In the genomic region with DNA sequence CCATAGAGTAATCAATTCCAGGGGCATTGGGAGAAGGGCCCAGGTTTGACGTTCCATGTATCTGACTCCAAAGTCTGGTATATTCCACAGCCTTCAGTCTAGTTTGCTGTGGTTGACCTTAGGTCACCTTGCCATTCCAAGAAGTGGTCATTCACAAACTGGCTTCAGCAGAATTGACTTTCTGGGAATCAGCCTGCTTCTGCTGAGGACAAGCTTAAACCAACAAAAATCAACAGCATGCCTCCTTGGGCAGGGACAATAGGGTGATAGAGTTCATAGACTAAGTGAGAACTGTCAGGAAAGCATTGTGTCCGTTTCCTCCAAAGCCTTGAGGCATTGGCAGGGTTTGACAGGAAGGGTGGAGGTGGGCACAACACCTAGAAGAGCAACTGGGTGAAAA, we compare ENCODE assay signal across 18 cellular contexts. TPM values are rescaled to one million over a fixed set of nuclear protein-coding genes. Genes with fewer than 3 reads are reported as not detected.
DNase-seq lines count a peak whose midpoint lies in the region; ATAC-seq, FAIRE-seq and TF ChIP-seq lines count a peak whose summit lies in the region.
"Had no signal": no experiment of that assay in that cellular context is flagged by ENCODE, and none has a peak within 500 bp of the region (broad histone marks: within the 10 kb centered on the region; RNA-seq: fewer than 3 reads in every experiment).

No MANE protein-coding gene starts in this region.

- H3K36me3 ChIP-seq in K562 (ENCODE audit: control insufficient read depth, insufficient read depth, low read length) (no peaks in the 10 kb centered on the region), esophagus muscularis mucosa (no peaks in the 10 kb centered on the region)
- H3K36me3 ChIP-seq: BE2C, HAP-1 had no signal

- 4% methylated on average over 2 of the region's 2 CpGs for WGBS in K562 (ENCODE audit: insufficient coverage, low coverage, missing lambda C conversion rate)
- 63% methylated on average over 2 of the region's 2 CpGs for WGBS in esophagus muscularis mucosa
- WGBS in lower leg skin, 2 donors, result 68% methylated on average over 2 of the region's 2 CpGs

- no peak for TF ChIP-seq POLR2A in K562 (conservative IDR thresholded peaks at IDR 0.05)
- TF ChIP-seq POLR2A in esophagus muscularis mucosa (IDR thresholded peaks at IDR 0.05; ENCODE audit: low read depth), result no peak
- no peak for TF ChIP-seq POLR2A in lower leg skin (IDR thresholded peaks at IDR 0.05)

- H3K79me2 ChIP-seq in K562 (ENCODE audit: control insufficient read depth, insufficient read depth, low read length), result no peaks in the 10 kb centered on the region

- H3K9me1 ChIP-seq in K562 (ENCODE audit: control insufficient read depth, insufficient read depth, low read length), result no peaks in the 10 kb centered on the region

- H3K27me3 ChIP-seq in K562 (ENCODE audit: control insufficient read depth in 2 of 2, insufficient read depth in 2 of 2, low read length in 2 of 2) (no peaks in the 10 kb centered on the region), esophagus muscularis mucosa (no peaks in the 10 kb centered on the region)
- H3K27me3 ChIP-seq: BE2C had no signal

- H2AFZ ChIP-seq in K562 (ENCODE audit: low read depth, low read length), result peak overlapping the region; percentile 66

- POLR2A ChIA-PET in K562 (lab: Yijun Ruan, JAX), result no interaction called here

- no peaks in the 10 kb centered on the region for H3K36me3 Mint-ChIP-seq in immature natural killer cell

- peak; percentile 35; the same call in 1 of the 2 replicates for TF ChIP-seq EP300 in K562 (IDR thresholded peaks at IDR 0.05; ENCODE audit: low read length)
- no peak for TF ChIP-seq EP300 in esophagus muscularis mucosa (IDR thresholded peaks at IDR 0.05)

- H3K4me1 Mint-ChIP-seq in immature natural killer cell, result no peaks in the 10 kb centered on the region

- H3K4me1 ChIP-seq in K562 (replicated peaks in 1 of 2; ENCODE audit: control insufficient read depth in 2 of 2, insufficient read depth in 2 of 2, low read length in 2 of 2), result peaks cover 0 to 15% of the 10 kb centered on the region in 2 experiments; a peak in 4 of 5 replicates
- H3K4me1 ChIP-seq in esophagus muscularis mucosa, result peaks cover 4 to 26% (median 12%) of the 10 kb centered on the region in 4 donors

- no peaks in the 10 kb centered on the region for H3K9me3 Mint-ChIP-seq in immature natural killer cell
- H3K9me3 Mint-ChIP-seq: CD4-positive, alpha-beta T cell had no signal

- no peak; the same call in 2 of the 3 replicates for ATAC-seq in K562

- TF ChIP-seq CTCF in K562 (IDR thresholded peaks at IDR 0.05 in 2 of 3, conservative IDR thresholded peaks at IDR 0.05 in 1 of 3; ENCODE audit: insufficient read depth in 2 of 3, low read depth in 1 of 3, low read length in 3 of 3) (no peak), esophagus muscularis mucosa (IDR thresholded peaks at IDR 0.05) (no peak), lower leg skin (IDR thresholded peaks at IDR 0.05) (no peak)

- H3K4me2 ChIP-seq in K562 (ENCODE audit: insufficient read depth, low read length), result peak overlapping the region; percentile 14; the same call in 1 of the 2 replicates

- TF ChIP-seq RAD21 in K562 (CRISPR knock-in tag; conservative IDR thresholded peaks at IDR 0.05 in 1 of 2, IDR thresholded peaks at IDR 0.05 in 1 of 2), result no peak

- in situ Hi-C loops in K562 (cut with MboI), result no loop called here

- H3K9ac ChIP-seq in K562 (ENCODE audit: insufficient read depth in 1 of 2, low read depth in 2 of 2, low read length in 2 of 2), result no peak overlapping the region

- peaks cover 0 to 2% (median 2%) of the 10 kb centered on the region in 3 donors for H3K27me3 Mint-ChIP-seq in immature natural killer cell (ENCODE audit: low read depth in 3 of 3)

- H4K20me1 ChIP-seq in K562 (replicated peaks; ENCODE audit: control insufficient read depth, insufficient read depth, low read length), result no peaks in the 10 kb centered on the region

- H3K4me3 ChIP-seq in K562, result no peak overlapping the region
- no peak overlapping the region for H3K4me3 ChIP-seq in esophagus muscularis mucosa
- no peak overlapping the region for H3K4me3 ChIP-seq in lower leg skin (ENCODE audit: low read depth, poor library complexity, severe bottlenecking)
- H3K4me3 ChIP-seq: HAP-1 had no signal

- FAIRE-seq in K562 (lab: Jason Lieb, UNC), result peak; percentile 79
- FAIRE-seq: A204.1, H1 had no signal

- H3K27ac ChIP-seq in K562 (ENCODE audit: extremely low read depth, low read depth, low read length) (peak overlapping the region; percentile 58; the same call in 2 of the 3 replicates), esophagus muscularis mucosa (replicated peaks in 1 of 4) (no peak overlapping the region)
- H3K27ac ChIP-seq: HL-60 had no signal

- H3K4me3 Mint-ChIP-seq in immature natural killer cell, result no peak overlapping the region
- H3K4me3 Mint-ChIP-seq: CD4-positive, alpha-beta T cell had no signal

- intact Hi-C loops in K562 (cut with micrococcal nuclease), result no loop called here
- intact Hi-C loops in esophagus muscularis mucosa (cut with DNase I), result no loop called here
- intact Hi-C loops in lower leg skin (cut with DNase I; ENCODE audit: low total_unique reads), result no loop called here

- DNase-seq in M059J (ENCODE audit: low read depth) (peak; percentile 29), K562 (ENCODE audit: extremely low read depth in 1 of 4, low spot score in 3 of 4) (peak in 2 of 4 experiments; percentile 9 to 49), esophagus muscularis mucosa (ENCODE audit: extremely low spot score) (peak; percentile 64), SK-N-DZ (ENCODE audit: low spot score) (no peak), lower leg skin (ENCODE audit: low spot score in 2 of 2) (no peak), immature natural killer cell (no peak)
- DNase-seq in effector CD8-positive, alpha-beta T cell (lab: John Stamatoyannopoulos, UW), result no peak
- DNase-seq: ACHN; BE2C; C1 segment of cervical spinal cord; Calu3; CD4-positive, alpha-beta T cell; DMS79 treated with DMSO at 0.1 percent for 48 hours; GF-D8 had no signal

- CTCF ChIA-PET in K562 (lab: Yijun Ruan, JAX; ENCODE audit: low intra/inter-chr PET ratio), result no interaction called here

- H3K9me3 ChIP-seq in K562 (replicated peaks; ENCODE audit: control insufficient read depth, insufficient read depth, low read depth, low read length), result no peaks in the 10 kb centered on the region
- no peaks in the 10 kb centered on the region for H3K9me3 ChIP-seq in esophagus muscularis mucosa
- H3K9me3 ChIP-seq: BE2C, HAP-1 had no signal

- no peak overlapping the region for H3K27ac Mint-ChIP-seq in immature natural killer cell
- H3K27ac Mint-ChIP-seq: CD4-positive, alpha-beta T cell had no signal

- no TSS peak for BruUV-seq in K562 (replicated peaks; lab: Mats Ljungman, UMichigan)

TF ChIP-seq in K562, 482 proteins besides CTCF, POLR2A, EP300 and RAD21 (continues in another document):
- TF ChIP-seq YY1 (IDR thresholded peaks at IDR 0.05; ENCODE audit: borderline replicate concordance in 1 of 3, control insufficient read depth in 1 of 3, extremely low read depth in 1 of 3, insufficient read depth in 3 of 3, insufficient read length in 1 of 3, insufficient replicate concordance in 2 of 3, low read depth in 1 of 3, low read length in 2 of 3) (no peak), ESRRA (IDR thresholded peaks at IDR 0.05; ENCODE audit: borderline replicate concordance, low read depth) (peak; percentile 88), YBX1 (IDR thresholded peaks at IDR 0.05) (no peak), PBX2 (CRISPR knock-in tag; IDR thresholded peaks at IDR 0.05; ENCODE audit: low read depth) (no peak), PBX2 (tag; conservative IDR thresholded peaks at IDR 0.05; ENCODE audit: low read depth) (no peak), ZNF316 (IDR thresholded peaks at IDR 0.05) (no peak)

RNA-seq across cellular contexts. Expression of gene NDUFB4, which starts 24.1 kb away (rescaled TPM):
- total RNA-seq in M059J (2014; rRNA removed; shearing (Covaris generic)), result 287 and 362 TPM in 2 replicates
- total RNA-seq in K562 (2011; cell fraction: chromatin; rRNA removed; ENCODE audit: low replicate concordance), result 19.3 and 23.3 TPM in 2 replicates
- 30.1 and 30.4 TPM in 2 replicates for total RNA-seq in K562 (2011; cell fraction: nucleolus; rRNA removed)
- total RNA-seq in K562 (2011; cell fraction: nucleoplasm; rRNA removed), result 35.7 and 56.3 TPM in 2 replicates
- total RNA-seq in K562 (2014; rRNA removed), result 140 and 146 TPM in 2 replicates
- total RNA-seq in K562 (2014; rRNA removed; fragmentation: Illumina TruSeq; extraction: Trizol), result 132 and 195 TPM in 2 replicates
- total RNA-seq in K562 (2015; rRNA removed; fragmentation: Illumina TruSeq; extraction: Trizol), result 312 and 351 TPM in 2 replicates
- total RNA-seq in K562 (2021), result 125 and 129 TPM in 2 replicates
- polyA plus RNA-seq in K562 (2011; rRNA removed), result 124 and 135 TPM in 2 replicates
- 263 and 300 TPM in 2 replicates for polyA plus RNA-seq in K562 (2011; cell fraction: cytosol; rRNA removed)
- polyA plus RNA-seq in K562 (2011; cell fraction: nucleus; rRNA removed), result 86.7 and 94.9 TPM in 2 replicates
- 185 and 189 TPM in 2 replicates for polyA plus RNA-seq in K562 (2012)
- 210 and 237 TPM in 2 replicates for polyA plus RNA-seq in K562 (2014; fragmentation: Illumina TruSeq; extraction: Trizol)
- 100 to 1,000 TPM; 560 to 670 TPM for polyA plus RNA-seq in K562 (2014; fragmentation: Nextera tagmentation; extraction: Ambion mirVana)
- 227 and 285 TPM in 2 replicates for polyA plus RNA-seq in K562 (2014; rRNA removed)
- polyA minus RNA-seq in K562 (2011; rRNA and poly(A)+ RNA removed), result 69.5 and 81.5 TPM in 2 replicates
- 78.5 and 124 TPM in 2 replicates for polyA minus RNA-seq in K562 (2011; cell fraction: cytosol; rRNA and poly(A)+ RNA removed)
- 28.1 and 49.5 TPM in 2 replicates for polyA minus RNA-seq in K562 (2011; cell fraction: nucleus; rRNA and poly(A)+ RNA removed)
- 100 to 1,000 TPM; 142 to 333 (median 256) TPM for total RNA-seq in esophagus muscularis mucosa
- polyA plus RNA-seq in SK-N-DZ (2014; cell fraction: cytosol; rRNA removed), result 123 and 141 TPM in 2 replicates
- 116 and 119 TPM in 2 replicates for polyA plus RNA-seq in SK-N-DZ (2014; cell fraction: nucleus; rRNA removed)
- 100 to 1,000 TPM; 114 to 235 (median 143) TPM for total RNA-seq in lower leg skin
- polyA plus RNA-seq in immature natural killer cell, result 100 to 1,000 TPM; 202 to 231 (median 217) TPM

Comparison
In these comparisons a context has a peak if more than half of its experiments do, and no peak if none do; other contexts are left out.
1. DNase-seq: peak in M059J (single experiment) and esophagus muscularis mucosa (single experiment); none in SK-N-DZ (single experiment), lower leg skin (0 of 2), effector CD8-positive, alpha-beta T cell (single experiment) and immature natural killer cell (0 of 3).